ENCODE assay signal across 39 cellular contexts in the genomic region with DNA sequence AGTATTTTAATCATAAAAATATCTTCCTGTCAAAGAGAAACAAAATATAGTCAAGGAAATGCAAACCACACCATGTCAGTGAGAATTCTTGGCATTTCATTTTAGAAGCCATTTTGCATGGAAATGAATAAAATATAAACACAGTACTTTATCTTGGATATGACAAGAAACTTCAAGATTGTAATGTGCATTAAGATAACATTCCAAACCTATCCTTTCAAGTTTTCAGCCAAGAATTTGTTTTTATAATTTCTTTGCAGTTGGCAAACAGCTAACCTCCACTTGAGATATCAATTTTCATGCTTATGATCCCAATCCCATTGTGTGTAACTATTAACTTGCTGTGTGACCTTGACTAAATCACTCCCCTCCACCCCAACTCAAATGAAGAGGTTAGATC. TPM values are rescaled to one million over a fixed set of nuclear protein-coding genes. Genes with fewer than 3 reads are reported as not detected.
"Had no signal": no experiment of that assay in that cellular context is flagged by ENCODE, and none has a peak within 500 bp of the region (broad histone marks: within the 10 kb centered on the region; RNA-seq: fewer than 3 reads in every experiment).

No MANE protein-coding gene starts in this region.

- H3K27ac Mint-ChIP-seq: activated B cell treated with CpG ODN at 0.5 μM for 24 hours; activated CD4-positive, alpha-beta memory T cell treated with anti-CD3 and anti-CD28 coated beads for 36 hours; activated CD4-positive, alpha-beta T cell treated with anti-CD3 and anti-CD28 coated beads, Interleukin-2, amount 10 ng/mL, durations not matched to agents 24 days and 14 days; activated CD8-positive, alpha-beta T cell treated with anti-CD3 and anti-CD28 coated beads for 36 hours; activated naive CD4-positive, alpha-beta T cell treated with anti-CD3 and anti-CD28 coated beads for 36 hours; activated naive CD4-positive, alpha-beta T cell treated with anti-CD3 and anti-CD28 coated beads, Interleukin-2, amount 50 U/mL, for 72 hours; activated naive CD8-positive, alpha-beta T cell treated with anti-CD3 and anti-CD28 coated beads for 36 hours; activated T-cell treated with anti-CD3 and anti-CD28 coated beads, Interleukin-2, amount 50 U/mL, for 72 hours; activated T-helper 1 cell treated with anti-CD3 and anti-CD28 coated beads, Interleukin-12 subunit alpha, Interleukin-12 subunit beta, Interleukin-2, Interleukin-4 antibody, amounts not matched to agents 30 ng/mL and 10 ng/mL and 1 ng/mL, durations not matched to agents 14 hours and 24 hours and 36 hours; activated T-helper 17 cell treated with anti-CD3 and anti-CD28 coated beads, Interleukin-2, amount 50 U/mL, for 72 hours; T-helper 1 cell treated with Interleukin-12 subunit alpha and Interleukin-12 subunit beta and Interleukin-4 antibody, amounts not matched to agents 30 μg/mL and 1 μg/mL, for 36 hours; T-helper 2 cell treated with Interferon-gamma antibody and Interleukin-4, amounts not matched to agents 5 μg/mL and 100 μg/mL, for 36 hours had no signal

- H3K27me3 ChIP-seq: adrenal gland, ascending aorta, cardiac muscle cell had no signal

- H3K27me3 Mint-ChIP-seq: activated CD4-positive, alpha-beta T cell treated with anti-CD3 and anti-CD28 coated beads, Interleukin-2, amount 10 ng/mL, durations not matched to agents 24 days and 14 days; activated CD8-positive, alpha-beta T cell treated with anti-CD3 and anti-CD28 coated beads for 36 hours; brain had no signal

- H3K4me3 Mint-ChIP-seq: activated B cell treated with CpG ODN at 0.5 μM for 24 hours; activated CD4-positive, alpha-beta memory T cell treated with anti-CD3 and anti-CD28 coated beads for 36 hours; activated CD4-positive, alpha-beta T cell treated with anti-CD3 and anti-CD28 coated beads, Interleukin-2, amount 10 ng/mL, durations not matched to agents 24 days and 14 days; activated CD8-positive, alpha-beta T cell treated with anti-CD3 and anti-CD28 coated beads for 36 hours; activated naive CD4-positive, alpha-beta T cell treated with anti-CD3 and anti-CD28 coated beads for 36 hours; activated naive CD8-positive, alpha-beta T cell treated with anti-CD3 and anti-CD28 coated beads for 36 hours; activated T-cell treated with anti-CD3 and anti-CD28 coated beads, Interleukin-2, amount 50 U/mL, for 4 hours; activated T-cell treated with anti-CD3 and anti-CD28 coated beads, Interleukin-2, amount 50 U/mL, for 72 hours; activated T-helper 1 cell treated with anti-CD3 and anti-CD28 coated beads, Interleukin-12 subunit alpha, Interleukin-12 subunit beta, Interleukin-2, Interleukin-4 antibody, amounts not matched to agents 30 ng/mL and 10 ng/mL and 1 ng/mL, durations not matched to agents 14 hours and 24 hours and 36 hours; activated T-helper 17 cell treated with anti-CD3 and anti-CD28 coated beads, Interleukin-2, amount 50 U/mL, for 72 hours; brain; central memory CD8-positive, alpha-beta T cell; T-helper 1 cell treated with Interleukin-12 subunit alpha and Interleukin-12 subunit beta and Interleukin-4 antibody, amounts not matched to agents 30 μg/mL and 1 μg/mL, for 36 hours; T-helper 2 cell treated with Interferon-gamma antibody and Interleukin-4, amounts not matched to agents 5 μg/mL and 100 μg/mL, for 36 hours had no signal

- DNase-seq: activated B cell treated with CpG ODN at 0.5 μM for 24 hours; activated CD4-positive, alpha-beta memory T cell treated with anti-CD3 and anti-CD28 coated beads for 36 hours; activated CD4-positive, alpha-beta T cell treated with anti-CD3 and anti-CD28 coated beads for 4 hours; activated CD4-positive, alpha-beta T cell treated with anti-CD3 and anti-CD28 coated beads, Interleukin-2, amount 10 ng/mL, durations not matched to agents 24 days and 14 days; activated CD4-positive, alpha-beta T cell treated with anti-CD3 and anti-CD28 coated beads, Interleukin-2, amount 50 U/mL, for 1 hour; activated CD4-positive, alpha-beta T cell treated with anti-CD3 and anti-CD28 coated beads, Interleukin-2, amount 50 U/mL, for 4 hours; activated CD4-positive, CD25-positive, alpha-beta regulatory T cell treated with anti-CD3 and anti-CD28 coated beads, Interleukin-2, amount 50 U/mL, for 72 hours; activated CD8-positive, alpha-beta memory T cell treated with anti-CD3 and anti-CD28 coated beads, Interleukin-2, amount 50 U/mL, for 4 hours; activated CD8-positive, alpha-beta T cell treated with anti-CD3 and anti-CD28 coated beads for 36 hours; activated effector memory CD4-positive, alpha-beta T cell treated with anti-CD3 and anti-CD28 coated beads, Interleukin-2, amount 50 U/mL, for 16 hours; activated gamma-delta T cell treated with Interleukin-2 at 50 U/mL for 16 hours; activated naive CD4-positive, alpha-beta T cell; activated naive CD4-positive, alpha-beta T cell treated with anti-CD3 and anti-CD28 coated beads for 36 hours; activated naive CD4-positive, alpha-beta T cell treated with anti-CD3 and anti-CD28 coated beads, Interleukin-2, amount 50 U/mL, for 16 hours; activated naive CD8-positive, alpha-beta T cell treated with anti-CD3 and anti-CD28 coated beads for 36 hours; activated T-cell treated with anti-CD3 and anti-CD28 coated beads for 4 hours; activated T-cell treated with anti-CD3 and anti-CD28 coated beads, Interleukin-2, amount 50 U/mL, for 1 hour; activated T-cell treated with anti-CD3 and anti-CD28 coated beads, Interleukin-2, amount 50 U/mL, for 4 hours; activated T-cell treated with anti-CD3 and anti-CD28 coated beads, Interleukin-2, amount 50 U/mL, for 72 hours; adrenal gland; amygdala; anterior cingulate cortex; caudate nucleus; cerebellar nuclear complex; T-helper 2 cell; T-helper 9 cell had no signal

- H3K36me3 ChIP-seq: adrenal gland, ascending aorta, cardiac muscle cell had no signal

- H3K4me1 Mint-ChIP-seq: activated B cell treated with CpG ODN at 0.5 μM for 24 hours; activated CD4-positive, alpha-beta T cell treated with anti-CD3 and anti-CD28 coated beads, Interleukin-2, amount 10 ng/mL, durations not matched to agents 24 days and 14 days; activated naive CD8-positive, alpha-beta T cell treated with anti-CD3 and anti-CD28 coated beads for 36 hours; activated T-helper 17 cell treated with anti-CD3 and anti-CD28 coated beads, Interleukin-2, amount 50 U/mL, for 72 hours; central memory CD8-positive, alpha-beta T cell had no signal

- H3K36me3 Mint-ChIP-seq: activated CD4-positive, alpha-beta memory T cell treated with anti-CD3 and anti-CD28 coated beads for 36 hours; activated naive CD4-positive, alpha-beta T cell treated with anti-CD3 and anti-CD28 coated beads, Interleukin-2, amount 50 U/mL, for 72 hours; activated naive CD8-positive, alpha-beta T cell treated with anti-CD3 and anti-CD28 coated beads for 36 hours; brain had no signal

- ATAC-seq: activated CD8-positive, alpha-beta T cell treated with anti-CD3 and anti-CD28 coated beads for 36 hours; activated naive CD4-positive, alpha-beta T cell treated with anti-CD3 and anti-CD28 coated beads, Interleukin-2, amount 50 U/mL, for 72 hours; activated T-cell treated with anti-CD3 and anti-CD28 coated beads, Interleukin-2, amount 50 U/mL, for 4 hours; activated T-cell treated with anti-CD3 and anti-CD28 coated beads, Interleukin-2, amount 50 U/mL, for 72 hours; activated T-helper 17 cell treated with anti-CD3 and anti-CD28 coated beads, Interleukin-2, amount 50 U/mL, for 72 hours had no signal

- H3K27ac ChIP-seq: adrenal gland, ascending aorta, cardiac muscle cell, VCaP had no signal

- H3K9me3 ChIP-seq: adrenal gland, ascending aorta had no signal

- H3K4me1 ChIP-seq: adrenal gland, ascending aorta had no signal

- H3K4me3 ChIP-seq: adrenal gland, ascending aorta, cardiac muscle cell had no signal

- H3K9me3 Mint-ChIP-seq: activated B cell treated with CpG ODN at 0.5 μM for 24 hours; activated CD4-positive, alpha-beta memory T cell treated with anti-CD3 and anti-CD28 coated beads for 36 hours; activated CD4-positive, alpha-beta T cell treated with anti-CD3 and anti-CD28 coated beads, Interleukin-2, amount 10 ng/mL, durations not matched to agents 24 days and 14 days; activated CD8-positive, alpha-beta T cell treated with anti-CD3 and anti-CD28 coated beads for 36 hours; activated naive CD4-positive, alpha-beta T cell treated with anti-CD3 and anti-CD28 coated beads for 36 hours; activated naive CD4-positive, alpha-beta T cell treated with anti-CD3 and anti-CD28 coated beads, Interleukin-2, amount 50 U/mL, for 72 hours; activated naive CD8-positive, alpha-beta T cell treated with anti-CD3 and anti-CD28 coated beads for 36 hours; activated T-cell treated with anti-CD3 and anti-CD28 coated beads, Interleukin-2, amount 50 U/mL, for 4 hours; activated T-cell treated with anti-CD3 and anti-CD28 coated beads, Interleukin-2, amount 50 U/mL, for 72 hours; activated T-helper 1 cell treated with anti-CD3 and anti-CD28 coated beads, Interleukin-12 subunit alpha, Interleukin-12 subunit beta, Interleukin-2, Interleukin-4 antibody, amounts not matched to agents 30 ng/mL and 10 ng/mL and 1 ng/mL, durations not matched to agents 14 hours and 24 hours and 36 hours; activated T-helper 17 cell treated with anti-CD3 and anti-CD28 coated beads, Interleukin-2, amount 50 U/mL, for 72 hours; brain; central memory CD8-positive, alpha-beta T cell; T-helper 1 cell treated with Interleukin-12 subunit alpha and Interleukin-12 subunit beta and Interleukin-4 antibody, amounts not matched to agents 30 μg/mL and 1 μg/mL, for 36 hours; T-helper 2 cell treated with Interferon-gamma antibody and Interleukin-4, amounts not matched to agents 5 μg/mL and 100 μg/mL, for 36 hours had no signal

RNA-seq across cellular contexts. Expression of gene WT1, which starts 59.3 kb away (rescaled TPM):
- total RNA-seq: activated B cell treated with CpG ODN at 0.5 μM for 24 hours; activated CD4-positive, alpha-beta memory T cell treated with anti-CD3 and anti-CD28 coated beads for 36 hours; activated CD4-positive, alpha-beta T cell treated with anti-CD3 and anti-CD28 coated beads, Interleukin-2, amount 10 ng/mL, durations not matched to agents 24 days and 14 days; activated CD8-positive, alpha-beta memory T cell treated with anti-CD3 and anti-CD28 coated beads for 36 hours; activated CD8-positive, alpha-beta T cell treated with anti-CD3 and anti-CD28 coated beads for 36 hours; activated naive CD4-positive, alpha-beta T cell treated with anti-CD3 and anti-CD28 coated beads for 36 hours; activated naive CD4-positive, alpha-beta T cell treated with anti-CD3 and anti-CD28 coated beads, Interleukin-2, amount 50 U/mL, for 72 hours; activated naive CD8-positive, alpha-beta T cell treated with anti-CD3 and anti-CD28 coated beads for 36 hours; activated T-cell treated with anti-CD3 and anti-CD28 coated beads, Interleukin-2, amount 50 U/mL, for 72 hours; activated T-helper 1 cell treated with anti-CD3 and anti-CD28 coated beads, Interleukin-12 subunit alpha, Interleukin-12 subunit beta, Interleukin-2, Interleukin-4 antibody, amounts not matched to agents 30 ng/mL and 10 ng/mL and 1 ng/mL, durations not matched to agents 14 hours and 24 hours and 36 hours; activated T-helper 17 cell treated with anti-CD3 and anti-CD28 coated beads, Interleukin-2, amount 50 U/mL, for 72 hours; ascending aorta; bronchial epithelial cell; chondrocyte had no signal
